ENCODE assay signal across 14 cellular contexts in the genomic region with DNA sequence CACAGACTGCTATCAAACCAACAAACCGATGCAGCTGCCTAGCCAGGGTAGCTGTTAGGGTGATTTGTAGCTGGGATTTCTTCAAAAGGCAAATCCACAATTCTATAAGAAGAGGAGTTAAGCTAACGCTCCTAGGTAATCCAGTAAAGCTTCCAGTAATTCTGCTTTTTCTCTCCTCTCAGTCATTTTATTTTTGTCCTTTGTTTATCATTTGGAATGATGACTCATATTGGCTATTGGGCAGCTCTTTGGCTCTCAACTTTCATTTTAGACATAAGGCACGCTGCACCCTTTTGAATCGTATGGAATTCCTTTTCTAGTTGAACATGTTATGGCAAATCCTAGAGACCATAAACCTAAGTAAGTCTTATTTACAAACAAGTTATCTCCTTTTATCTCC. TPM values are rescaled to one million over a fixed set of nuclear protein-coding genes. Genes with fewer than 3 reads are reported as not detected.
DNase-seq lines count a peak whose midpoint lies in the region; ATAC-seq, FAIRE-seq and TF ChIP-seq lines count a peak whose summit lies in the region.
"Had no signal": no experiment of that assay in that cellular context is flagged by ENCODE, and none has a peak within 500 bp of the region (broad histone marks: within the 10 kb centered on the region; RNA-seq: fewer than 3 reads in every experiment).

No MANE protein-coding gene starts in this region.

- H3K9ac ChIP-seq in GM23248 = no peak overlapping the region

- H3K9me2 ChIP-seq in GM23248 (ENCODE audit: insufficient read depth) = no peaks in the 10 kb centered on the region

- no peak overlapping the region for H2AFZ ChIP-seq in GM23248

- H3K27ac ChIP-seq in GM23248 (no peak overlapping the region), small intestine (ENCODE audit: low read depth in 1 of 2, low read length in 1 of 2) (no peak overlapping the region), prostate gland (no peak overlapping the region)
- H3K27ac ChIP-seq: gastroesophageal sphincter had no signal

- H3K36me3 ChIP-seq in GM23248 (ENCODE audit: low read depth) = no peaks in the 10 kb centered on the region
- no peaks in the 10 kb centered on the region for H3K36me3 ChIP-seq in small intestine (ENCODE audit: control insufficient read depth in 2 of 2, insufficient read depth in 2 of 2, low read length in 2 of 2)
- H3K36me3 ChIP-seq in prostate gland = no peaks in the 10 kb centered on the region
- H3K36me3 ChIP-seq: gastroesophageal sphincter had no signal

- TF ChIP-seq CTCF in epithelial cell of esophagus (IDR thresholded peaks at IDR 0.05; ENCODE audit: insufficient read depth, low read depth, low read length, missing control alignments) (no peak), prostate gland (IDR thresholded peaks at IDR 0.05) (no peak)

- no peak for FAIRE-seq in small intestine (lab: Jason Lieb, UNC)
- FAIRE-seq: colon, islet of Langerhans had no signal

- 62 to 63% methylated on average over 4 of the region's 4 CpGs for WGBS in GM23248 (ENCODE audit: low coverage in 1 of 2, low lambda C conversion rate in 2 of 2, missing lambda C conversion rate in 2 of 2), 2 experiments
- WGBS in small intestine, 3 donors = 9 to 39% (median 31%) methylated on average over 4 of the region's 4 CpGs
- WGBS in prostate gland = 27% methylated on average over 4 of the region's 4 CpGs

- no peaks in the 10 kb centered on the region for H3K79me2 ChIP-seq in GM23248 (ENCODE audit: insufficient read depth)

- in situ Hi-C loops in GM23248 (cut with MboI) = no loop called here

- H3F3A ChIP-seq in GM23248 (ENCODE audit: insufficient read depth) = no peaks in the 10 kb centered on the region

- DNase-seq in GM23248 = peak; percentile 44
- peak; percentile 48 for DNase-seq in RPMI7951 (ENCODE audit: low read depth)
- peak; percentile 53 for DNase-seq in epithelial cell of esophagus (ENCODE audit: low read depth)
- DNase-seq in small intestine = peak; percentile 39
- no peak for DNase-seq in prostate gland (ENCODE audit: low spot score)
- no peak for DNase-seq in NCI-H526 treated with DMSO at 0.1 percent for 48 hours (lab: John Stamatoyannopoulos, UW)
- no peak for DNase-seq in NCI-H1105 treated with DMSO at 0.1 percent for 48 hours (lab: John Stamatoyannopoulos, UW)
- DNase-seq: GDM1; NCI-H2107; stimulated activated CD4-positive, alpha-beta T cell treated with anti-CD3 and anti-CD28 coated beads, Interleukin-1b, Interleukin-23, amount 100 ng/mL, for 48 hours had no signal

- H3K27me3 ChIP-seq in GM23248 (replicated peaks; ENCODE audit: insufficient read depth) = peaks cover 50% of the 10 kb centered on the region
- H3K27me3 ChIP-seq in small intestine (ENCODE audit: control insufficient read depth in 2 of 2, insufficient read depth in 2 of 2, low read length in 2 of 2) = no peaks in the 10 kb centered on the region
- no peaks in the 10 kb centered on the region for H3K27me3 ChIP-seq in prostate gland (replicated peaks; ENCODE audit: insufficient read depth)
- H3K27me3 ChIP-seq: gastroesophageal sphincter had no signal

- H4K20me1 ChIP-seq in GM23248 (ENCODE audit: insufficient read depth) = no peaks in the 10 kb centered on the region

- peak overlapping the region; percentile 38 for H3K4me2 ChIP-seq in GM23248 (ENCODE audit: unreplicated experiment)

- no peak for ATAC-seq in HG03460 (IDR thresholded peaks at IDR 0.05; ENCODE audit: unreplicated experiment)
- ATAC-seq: gastroesophageal sphincter had no signal

- H3K4me3 ChIP-seq in GM23248 (no peak overlapping the region), epithelial cell of esophagus (ENCODE audit: low read length) (no peak overlapping the region), small intestine (ENCODE audit: low read depth in 1 of 2, low read length in 2 of 2) (peak overlapping the region in 1 of 2 donors; percentile 12), prostate gland (no peak overlapping the region)

- H3K9me3 ChIP-seq in GM23248 (ENCODE audit: low read depth) (no peaks in the 10 kb centered on the region), small intestine (ENCODE audit: control insufficient read depth, low read depth) (no peaks in the 10 kb centered on the region), prostate gland (no peaks in the 10 kb centered on the region)
- H3K9me3 ChIP-seq: gastroesophageal sphincter had no signal

- TF ChIP-seq POLR2A in prostate gland (IDR thresholded peaks at IDR 0.05) = no peak

- H3K4me1 ChIP-seq in GM23248 (ENCODE audit: insufficient read depth) (no peaks in the 10 kb centered on the region), small intestine (ENCODE audit: control insufficient read depth in 2 of 2, insufficient read depth in 1 of 2, low read depth in 1 of 2, low read length in 1 of 2) (peaks cover 0 to 5% of the 10 kb centered on the region in 2 donors), prostate gland (replicated peaks) (no peaks in the 10 kb centered on the region)

- intact Hi-C loops in prostate gland (cut with DNase I) = no loop called here

RNA-seq across cellular contexts. Expression of a gene that starts 53.2 kb away (rescaled TPM):
- total RNA-seq in GM23248 (2014; rRNA removed; shearing (Covaris generic)) = 0.76 TPM in 1 of 2 replicates, not detected in the other
- polyA plus RNA-seq in GM23248 (2016; fragmentation: Nextera tagmentation; extraction: Ambion mirVana) (0.49 and 0.79 TPM in 2 replicates), small intestine (10 to 100 TPM; 21.3 to 40.3 (median 39.8) TPM)
- total RNA-seq in RPMI7951 (2014; rRNA removed; shearing (Covaris generic)) = 7.8 and 8.1 TPM in 2 replicates
- 10 to 100 TPM in 1 of 2 donors, 1 to 10 TPM in 1; 7.0 to 12.9 TPM for total RNA-seq in prostate gland

Comparison
In these comparisons a context has a peak if more than half of its experiments do, and no peak if none do; other contexts are left out.
1. DNase-seq: peak in GM23248 (single experiment), RPMI7951 (single experiment), epithelial cell of esophagus (single experiment) and small intestine (single experiment); none in prostate gland (single experiment), NCI-H526 treated with DMSO at 0.1 percent for 48 hours (single experiment) and NCI-H1105 treated with DMSO at 0.1 percent for 48 hours (single experiment).